ENCODE assay signal across 8 cellular contexts in the genomic region with DNA sequence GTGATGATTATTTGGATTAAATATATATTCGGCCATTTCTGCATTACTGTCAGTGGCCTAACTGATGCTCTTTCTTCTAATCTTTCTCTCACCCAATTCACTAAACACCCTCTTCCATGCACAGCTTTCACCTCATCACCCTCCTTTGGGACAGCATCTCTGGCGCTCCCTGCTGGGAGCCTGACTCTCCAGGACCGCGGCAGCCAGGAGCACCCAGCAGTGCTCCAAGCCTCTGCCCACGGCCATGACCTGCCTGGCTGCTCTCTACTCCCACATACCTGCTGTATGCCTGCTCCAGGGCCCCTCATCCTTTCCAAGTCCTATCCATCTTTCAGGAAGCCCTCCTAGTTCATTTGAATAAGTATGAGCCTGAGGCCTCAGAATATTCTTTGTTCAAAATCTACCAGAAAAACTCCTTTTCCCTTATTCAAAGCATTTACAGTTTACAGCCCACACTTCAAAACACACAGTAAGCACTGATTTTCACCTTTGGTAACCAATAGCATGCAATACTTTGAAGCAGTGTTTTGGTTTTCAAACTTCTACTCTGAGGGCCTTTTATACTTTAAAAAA. TPM values are rescaled to one million over a fixed set of nuclear protein-coding genes. Genes with fewer than 3 reads are reported as not detected.
DNase-seq lines count a peak whose midpoint lies in the region; ATAC-seq and TF ChIP-seq lines count a peak whose summit lies in the region.

No MANE protein-coding gene starts in this region.

- H3K4me1 Mint-ChIP-seq in CD8-positive, alpha-beta memory T cell = no peaks in the 10 kb centered on the region
- H3K4me1 Mint-ChIP-seq in glutamatergic neuron (ENCODE audit: low read depth, unreplicated experiment) = no peaks in the 10 kb centered on the region

- in situ Hi-C loops in KBM-7 (cut with MboI; ENCODE audit: low pct_unique_long_range_greater_than_20kb, low sequenced_read_pairs) = loop anchor here (25.0 kb wide), 1 partner anchor 422 kb away; no protein-coding TSS in a partner anchor

- TF ChIP-seq CTCF in ascending aorta (IDR thresholded peaks at IDR 0.05) (peak in 2 of 3 experiments; percentile 11 to 22), glutamatergic neuron (IDR thresholded peaks at IDR 0.05; ENCODE audit: partially characterized antibody, unreplicated experiment) (no peak)

- no peaks in the 10 kb centered on the region for H3K27me3 ChIP-seq in ascending aorta
- no peaks in the 10 kb centered on the region for H3K27me3 ChIP-seq in CD8-positive, alpha-beta memory T cell (ENCODE audit: insufficient read depth, low read length, poor library complexity, severe bottlenecking)

- H3K9me3 Mint-ChIP-seq in CD8-positive, alpha-beta memory T cell = no peaks in the 10 kb centered on the region
- peaks cover 1% of the 10 kb centered on the region for H3K9me3 Mint-ChIP-seq in glutamatergic neuron (ENCODE audit: unreplicated experiment)

- H3K9me3 ChIP-seq in ascending aorta = no peaks in the 10 kb centered on the region
- H3K9me3 ChIP-seq in CD8-positive, alpha-beta memory T cell (ENCODE audit: low read length) = no peaks in the 10 kb centered on the region

- H3K27me3 Mint-ChIP-seq in CD8-positive, alpha-beta memory T cell = peaks cover 9 to 38% of the 10 kb centered on the region in 2 donors
- no peaks in the 10 kb centered on the region for H3K27me3 Mint-ChIP-seq in glutamatergic neuron (ENCODE audit: unreplicated experiment)

- H3K4me3 ChIP-seq in ascending aorta = no peak overlapping the region
- no peak overlapping the region for H3K4me3 ChIP-seq in CD8-positive, alpha-beta memory T cell (ENCODE audit: low read length)

- peak; percentile 51 for DNase-seq in ELF-1 (ENCODE audit: low read depth, low spot score)
- peak; percentile 39 for DNase-seq in KBM-7
- DNase-seq in ascending aorta (ENCODE audit: low spot score in 2 of 2) = no peak
- peak; percentile 13 to 19 for DNase-seq in lung microvascular endothelial cell (ENCODE audit: low read depth in 2 of 2)
- DNase-seq in foreskin melanocyte = no peak
- no peak for DNase-seq in CD8-positive, alpha-beta memory T cell
- DNase-seq in glutamatergic neuron = no peak

- no peak for ATAC-seq in GM19397 (IDR thresholded peaks at IDR 0.05; ENCODE audit: unreplicated experiment)

- H3K4me3 Mint-ChIP-seq in CD8-positive, alpha-beta memory T cell = no peak overlapping the region
- no peak overlapping the region for H3K4me3 Mint-ChIP-seq in glutamatergic neuron (ENCODE audit: unreplicated experiment)

- CTCF ChIA-PET in CD8-positive, alpha-beta memory T cell (lab: Charles Lee) = no interaction called here

- intact Hi-C loops in ascending aorta (cut with DNase I) = no loop called here

- no peaks in the 10 kb centered on the region for H3K4me1 ChIP-seq in ascending aorta
- no peaks in the 10 kb centered on the region for H3K4me1 ChIP-seq in CD8-positive, alpha-beta memory T cell (ENCODE audit: insufficient read depth, low read length)

- POLR2A ChIA-PET in CD8-positive, alpha-beta memory T cell (lab: Charles Lee) = no interaction called here

- no peaks in the 10 kb centered on the region for H3K36me3 ChIP-seq in ascending aorta
- H3K36me3 ChIP-seq in CD8-positive, alpha-beta memory T cell (ENCODE audit: insufficient read depth, low read length) = no peaks in the 10 kb centered on the region

- H3K27ac ChIP-seq in ascending aorta = no peak overlapping the region
- H3K27ac ChIP-seq in CD8-positive, alpha-beta memory T cell (ENCODE audit: low read depth, low read length) = no peak overlapping the region

- no peak overlapping the region for H3K27ac Mint-ChIP-seq in CD8-positive, alpha-beta memory T cell
- H3K27ac Mint-ChIP-seq in glutamatergic neuron (ENCODE audit: unreplicated experiment) = no peak overlapping the region

- H3K36me3 Mint-ChIP-seq in CD8-positive, alpha-beta memory T cell = no peaks in the 10 kb centered on the region
- no peaks in the 10 kb centered on the region for H3K36me3 Mint-ChIP-seq in glutamatergic neuron (ENCODE audit: unreplicated experiment)

RNA-seq across cellular contexts. Expression of a gene that starts 15.2 kb away (rescaled TPM):
- not detected for total RNA-seq in ascending aorta
- total RNA-seq in lung microvascular endothelial cell = not detected in 2 replicates
- not detected for total RNA-seq in CD8-positive, alpha-beta memory T cell
- not detected for polyA plus RNA-seq in CD8-positive, alpha-beta memory T cell
- total RNA-seq in glutamatergic neuron (ENCODE audit: unreplicated experiment) = not detected

RNA-seq across cellular contexts. Expression of a gene that starts 51.2 kb away (rescaled TPM):
- 7.7 TPM for total RNA-seq in ascending aorta
- total RNA-seq in lung microvascular endothelial cell = not detected in 2 replicates
- total RNA-seq in CD8-positive, alpha-beta memory T cell = not detected
- polyA plus RNA-seq in CD8-positive, alpha-beta memory T cell = not detected
- not detected for total RNA-seq in glutamatergic neuron (ENCODE audit: unreplicated experiment)

Comparison
In these comparisons a context has a peak if more than half of its experiments do, and no peak if none do; other contexts are left out.
1. DNase-seq: peak in ELF-1 (single experiment), KBM-7 (single experiment) and lung microvascular endothelial cell (2 of 2); none in ascending aorta (0 of 2), foreskin melanocyte (single experiment), CD8-positive, alpha-beta memory T cell (0 of 5) and glutamatergic neuron (single experiment).